23 cellular contexts compared by ENCODE assay signal in genomic region chr5:1088726-1089125, GRCh38. TPM values are rescaled to one million over a fixed set of nuclear protein-coding genes. Genes with fewer than 3 reads are reported as not detected.
DNase-seq lines count a peak whose midpoint lies in the region; ATAC-seq, FAIRE-seq and TF ChIP-seq lines count a peak whose summit lies in the region.
"Had no signal": no experiment of that assay in that cellular context is flagged by ENCODE, and none has a peak within 500 bp of the region (broad histone marks: within the 10 kb centered on the region; RNA-seq: fewer than 3 reads in every experiment).

No MANE protein-coding gene starts in this region.

- no peaks in the 10 kb centered on the region for H3K4me1 Mint-ChIP-seq in stimulated activated effector memory CD8-positive, alpha-beta T cell treated with anti-CD3 and anti-CD28 coated beads, Interleukin-12 subunit alpha, Interleukin-12 subunit beta, amount 100 ng/mL, for 72 hours
- H3K4me1 Mint-ChIP-seq: B cell; CD4-positive, CD25-positive, alpha-beta regulatory T cell; H9 had no signal

- intact Hi-C loops in left ventricle myocardium inferior (cut with micrococcal nuclease): no loop called here
- intact Hi-C loops in heart right ventricle (cut with DNase I): loop anchor here in 1 of 10 donors (2.0 kb wide), 1 partner anchor 20 kb away; no protein-coding TSS in a partner anchor

- no peak overlapping the region for H2AK5ac ChIP-seq in H1 (ENCODE audit: low read depth, low read length)

- no peak for TF ChIP-seq POLR2A in H1 (IDR thresholded peaks at IDR 0.05; ENCODE audit: control extremely low read depth in 1 of 2, low read depth in 2 of 2, low read length in 2 of 2)

- H3K79me2 ChIP-seq in H1 (ENCODE audit: control insufficient read depth in 1 of 2, insufficient read depth in 2 of 2, low read length in 2 of 2): no peaks in the 10 kb centered on the region

- peaks cover 5% of the 10 kb centered on the region for H3K36me3 Mint-ChIP-seq in stimulated activated effector memory CD8-positive, alpha-beta T cell treated with anti-CD3 and anti-CD28 coated beads, Interleukin-12 subunit alpha, Interleukin-12 subunit beta, amount 100 ng/mL, for 72 hours

- no peak overlapping the region for H2BK120ac ChIP-seq in H1 (replicated peaks; ENCODE audit: low read depth, low read length)

- H3K23ac ChIP-seq in H1 (ENCODE audit: insufficient read length): no peak overlapping the region

- no peak overlapping the region for H2BK12ac ChIP-seq in H1 (ENCODE audit: low read depth, low read length)

- POLR2A ChIA-PET in H1 (lab: Charles Lee; ENCODE audit: partially characterized antibody): no interaction called here

- H3K27ac ChIP-seq in left ventricle myocardium inferior (replicated peaks) (peak overlapping the region; percentile 83), heart right ventricle (peak overlapping the region in 3 of 10 donors; percentile 47 to 64 (median 59)), H1 (ENCODE audit: low read depth, low read length) (no peak overlapping the region), liver (ENCODE audit: low read depth in 1 of 2, low read length in 2 of 2) (peak overlapping the region; percentile 33 to 67)
- H3K27ac ChIP-seq: BLaER1, C4-2B, GM23248 had no signal

- FAIRE-seq in H1 (lab: Jason Lieb, UNC): no peak
- FAIRE-seq: GM12878, GM19239 had no signal

- CTCF ChIA-PET in H1 (lab: Charles Lee; ENCODE audit: partially characterized antibody): interaction anchor here (1.4 to 1.7 kb wide), 2 partner anchors 79 to 80 kb away, joined by 3 to 4 read pairs; no protein-coding TSS in a partner anchor

- H3K56ac ChIP-seq in H1 (replicated peaks; ENCODE audit: insufficient read length, low read depth, low read length): no peak overlapping the region

- TF ChIP-seq RAD21 in H1 (IDR thresholded peaks at IDR 0.05 in 1 of 2, conservative IDR thresholded peaks at IDR 0.05 in 1 of 2; ENCODE audit: low read depth in 2 of 2, low read length in 2 of 2) (no peak), liver (IDR thresholded peaks at IDR 0.05) (no peak)

- TF ChIP-seq CTCF in left ventricle myocardium inferior (IDR thresholded peaks at IDR 0.05; ENCODE audit: borderline replicate concordance): no peak
- no peak for TF ChIP-seq CTCF in heart right ventricle (IDR thresholded peaks at IDR 0.05)
- no peak for TF ChIP-seq CTCF in H1 (IDR thresholded peaks at IDR 0.05; ENCODE audit: control extremely low read depth in 1 of 3, insufficient read depth in 1 of 3, low read depth in 1 of 3, low read length in 3 of 3)
- TF ChIP-seq CTCF in liver (IDR thresholded peaks at IDR 0.05; ENCODE audit: low read depth, low read length, missing input control): no peak

- no peak overlapping the region for H3K14ac ChIP-seq in H1 (ENCODE audit: insufficient read length)

- no peak overlapping the region for H3K9ac ChIP-seq in H1 (replicated peaks in 1 of 4; ENCODE audit: extremely low read depth in 1 of 4, low read depth in 3 of 4, low read length in 3 of 4)
- no peak overlapping the region for H3K9ac ChIP-seq in liver (ENCODE audit: low read depth in 1 of 2, low read length in 2 of 2)
- H3K9ac ChIP-seq: BLaER1, GM23248 had no signal

- no peak overlapping the region for H4K91ac ChIP-seq in H1 (replicated peaks; ENCODE audit: insufficient read length, low read length)

- H3K4me2 ChIP-seq in H1 (ENCODE audit: insufficient read depth in 1 of 2, low read depth in 2 of 2, low read length in 2 of 2): no peak overlapping the region
- H3K4me2 ChIP-seq: BLaER1 had no signal

- H3K18ac ChIP-seq in H1 (ENCODE audit: extremely low read depth, low read length): no peak overlapping the region

- H4K5ac ChIP-seq in H1 (ENCODE audit: insufficient read length, low read depth, low read length): no peak overlapping the region

- peak overlapping the region; percentile 35; the same call in 1 of the 2 replicates for H4K8ac ChIP-seq in H1 (ENCODE audit: extremely low read depth, insufficient read depth, low read length)

- WGBS in heart right ventricle, 2 donors: 95 to 96% methylated on average over 30 of the region's 30 CpGs
- 90% methylated on average over 24 of the region's 30 CpGs; no CpG with 5 or more reads in 1 of the 2 experiments for WGBS in H1 (ENCODE audit: extremely low coverage in 1 of 2, insufficient coverage in 1 of 2, insufficient read length in 1 of 2, insufficient replicate concordance in 2 of 2, low coverage in 1 of 2, low lambda C conversion rate in 2 of 2, missing lambda C conversion rate in 1 of 2), 2 experiments
- 95% methylated on average over 30 of the region's 30 CpGs for WGBS in liver

- peaks cover 0 to 9% of the 10 kb centered on the region in 2 experiments for H4K20me1 ChIP-seq in H1 (replicated peaks in 1 of 2; ENCODE audit: control insufficient read depth in 1 of 2, insufficient read depth in 2 of 2, low read length in 2 of 2)

- H3K4me3 ChIP-seq in left ventricle myocardium inferior (no peak overlapping the region), heart right ventricle (no peak overlapping the region), H1 (ENCODE audit: extremely low read depth in 1 of 4, insufficient read depth in 2 of 4, low read depth in 3 of 4, low read length in 4 of 4) (no peak overlapping the region), liver (ENCODE audit: low read depth in 1 of 3, low read length in 3 of 3) (no peak overlapping the region)
- H3K4me3 ChIP-seq: BLaER1, GM12878, GM23248 had no signal

- H3K9me3 Mint-ChIP-seq in stimulated activated effector memory CD8-positive, alpha-beta T cell treated with anti-CD3 and anti-CD28 coated beads, Interleukin-12 subunit alpha, Interleukin-12 subunit beta, amount 100 ng/mL, for 72 hours: no peaks in the 10 kb centered on the region
- H3K9me3 Mint-ChIP-seq: CD4-positive, CD25-positive, alpha-beta regulatory T cell; CD8-positive, alpha-beta T cell; H9 had no signal

- no peak overlapping the region for H3K4me3 Mint-ChIP-seq in stimulated activated effector memory CD8-positive, alpha-beta T cell treated with anti-CD3 and anti-CD28 coated beads, Interleukin-12 subunit alpha, Interleukin-12 subunit beta, amount 100 ng/mL, for 72 hours
- H3K4me3 Mint-ChIP-seq: B cell; CD4-positive, CD25-positive, alpha-beta regulatory T cell; CD8-positive, alpha-beta T cell; H9 had no signal

- H3K23me2 ChIP-seq in H1 (ENCODE audit: low read depth, low read length): no peaks in the 10 kb centered on the region

- H3K79me1 ChIP-seq in H1 (ENCODE audit: low read depth, low read length): peaks cover 3% of the 10 kb centered on the region

- no peak overlapping the region for H2BK20ac ChIP-seq in H1 (ENCODE audit: low read length)

- H3K4me1 ChIP-seq in left ventricle myocardium inferior (peaks cover 48% of the 10 kb centered on the region), heart right ventricle (peaks cover 17 to 51% (median 23%) of the 10 kb centered on the region in 9 donors), H1 (replicated peaks in 1 of 4; ENCODE audit: control insufficient read depth in 3 of 4, insufficient read depth in 4 of 4, low read length in 3 of 4) (no peaks in the 10 kb centered on the region; a peak in 1 of 7 replicates), liver (ENCODE audit: control insufficient read depth in 4 of 4, insufficient read depth in 4 of 4, low read length in 3 of 4) (peaks cover 16 to 37% (median 29%) of the 10 kb centered on the region in 4 donors)
- H3K4me1 ChIP-seq: Caco-2 had no signal

- no peak overlapping the region for H3K4ac ChIP-seq in H1 (replicated peaks; ENCODE audit: insufficient read length, low read depth, low read length)

- ATAC-seq in heart right ventricle (no peak), HG02885 (IDR thresholded peaks at IDR 0.05; ENCODE audit: poor library complexity, unreplicated experiment) (no peak)
- ATAC-seq in stimulated activated effector memory CD8-positive, alpha-beta T cell treated with anti-CD3 and anti-CD28 coated beads, Interleukin-12 subunit alpha, Interleukin-12 subunit beta, amount 100 ng/mL, for 72 hours: no peak
- ATAC-seq: CD8-positive, alpha-beta T cell; GM12878; HCT116 had no signal

- H2AFZ ChIP-seq in H1 (ENCODE audit: low read length): no peak overlapping the region
- H2AFZ ChIP-seq: GM23248 had no signal

- H3K27ac Mint-ChIP-seq in stimulated activated effector memory CD8-positive, alpha-beta T cell treated with anti-CD3 and anti-CD28 coated beads, Interleukin-12 subunit alpha, Interleukin-12 subunit beta, amount 100 ng/mL, for 72 hours: peak overlapping the region; percentile 83
- H3K27ac Mint-ChIP-seq: B cell; CD4-positive, CD25-positive, alpha-beta regulatory T cell; CD8-positive, alpha-beta T cell had no signal

- H3K27me3 ChIP-seq in left ventricle myocardium inferior (ENCODE audit: low read depth): no peaks in the 10 kb centered on the region
- H3K27me3 ChIP-seq in heart right ventricle: no peaks in the 10 kb centered on the region
- no peaks in the 10 kb centered on the region for H3K27me3 ChIP-seq in H1 (replicated peaks in 1 of 4; ENCODE audit: control insufficient read depth in 3 of 4, extremely low read depth in 1 of 4, insufficient read depth in 3 of 4, low read length in 3 of 4)
- H3K27me3 ChIP-seq in liver (ENCODE audit: control insufficient read depth in 4 of 4, insufficient read depth in 4 of 4, low read length in 3 of 4): no peaks in the 10 kb centered on the region
- H3K27me3 ChIP-seq: BLaER1 had no signal

- no peak overlapping the region for H2BK15ac ChIP-seq in H1 (ENCODE audit: low read length)

- H2BK5ac ChIP-seq in H1 (ENCODE audit: low read depth, low read length): no peak overlapping the region

- H3K36me3 ChIP-seq in left ventricle myocardium inferior: peaks cover 82% of the 10 kb centered on the region
- H3K36me3 ChIP-seq in heart right ventricle: peaks cover 0 to 100% (median 51%) of the 10 kb centered on the region in 9 donors
- H3K36me3 ChIP-seq in H1 (ENCODE audit: control insufficient read depth in 2 of 4, insufficient read depth in 4 of 4, low read length in 3 of 4): peaks cover 4 to 52% (median 20%) of the 10 kb centered on the region in 4 experiments; a peak in 5 of 8 replicates
- H3K36me3 ChIP-seq in liver (ENCODE audit: control insufficient read depth in 4 of 4, insufficient read depth in 3 of 4, low read depth in 1 of 4, low read length in 3 of 4): peaks cover 35 to 61% (median 36%) of the 10 kb centered on the region in 4 donors

- DNase-seq in left ventricle myocardium inferior: no peak
- DNase-seq in heart right ventricle: no peak
- DNase-seq in H1 (ENCODE audit: low read depth in 1 of 2, low spot score in 2 of 2): no peak
- no peak for DNase-seq in stimulated activated effector memory CD8-positive, alpha-beta T cell treated with anti-CD3 and anti-CD28 coated beads, Interleukin-12 subunit alpha, Interleukin-12 subunit beta, amount 100 ng/mL, for 72 hours (ENCODE audit: low spot score in 2 of 2)
- no peak for DNase-seq in stimulated activated naive CD4-positive, alpha-beta T cell treated with Interleukin-2 at 50 U/mL for 16 hours (lab: John Stamatoyannopoulos, UW)
- DNase-seq: 8988T; Caco-2; CD4-positive, CD25-positive, alpha-beta regulatory T cell; CD8-positive, alpha-beta T cell; DMS153; DMS79; EL; GDM1; GM23248; H9 had no signal

- no peaks in the 10 kb centered on the region for H3K9me3 ChIP-seq in left ventricle myocardium inferior (replicated peaks)
- no peaks in the 10 kb centered on the region for H3K9me3 ChIP-seq in heart right ventricle
- no peaks in the 10 kb centered on the region for H3K9me3 ChIP-seq in H1 (ENCODE audit: insufficient read depth in 2 of 2, low read depth in 1 of 2, low read length in 1 of 2)
- H3K9me3 ChIP-seq in liver (ENCODE audit: control insufficient read depth in 4 of 4, low read length in 3 of 4): no peaks in the 10 kb centered on the region
- H3K9me3 ChIP-seq: BLaER1, Caco-2 had no signal

- TF ChIP-seq EP300 in H1 (IDR thresholded peaks at IDR 0.05; ENCODE audit: borderline replicate concordance in 1 of 2, low read depth in 2 of 2, low read length in 2 of 2): no peak

RNA-seq across cellular contexts. Expression of gene SLC12A7, which starts 23.1 kb away (rescaled TPM):
- total RNA-seq in left ventricle myocardium inferior (140 TPM), heart right ventricle (100 to 1,000 TPM; 122 to 208 (median 146) TPM), liver (10 to 100 TPM; 27.1 to 64.2 TPM)
- polyA plus RNA-seq in heart right ventricle (100 to 1,000 TPM in 1 of 2 donors, 10 to 100 TPM in 1; 36.3 to 145 TPM), H1 (2011; rRNA removed) (23.5 and 37.5 TPM in 2 replicates), liver (10 to 100 TPM; 12.3 to 30.8 TPM)
- 38.6 and 39.7 TPM in 2 replicates for total RNA-seq in H1 (2021; fragmentation: NEBNext Ultra II Directional; extraction: Animal tissue kit (Norgen Biotek cat#: 25700))
- polyA plus RNA-seq in H1 (2011; cell fraction: cytosol; rRNA removed): 26.4 TPM
- 181 TPM for polyA plus RNA-seq in H1 (2011; cell fraction: nucleus; rRNA removed)
- 27.4 to 47.0 TPM (median 38.9 TPM) in 4 replicates for polyA plus RNA-seq in H1 (2012, experiment 1 of 2)
- 19.5 TPM for polyA plus RNA-seq in H1 (2012, experiment 2 of 2)
- 27.2 TPM for polyA plus RNA-seq in H1 (2013, experiment 1 of 2)
- 24.9 TPM for polyA plus RNA-seq in H1 (2013, experiment 2 of 2)
- polyA minus RNA-seq in H1 (2011; rRNA and poly(A)+ RNA removed): 23.8 and 28.1 TPM in 2 replicates
- 33.8 TPM for polyA minus RNA-seq in H1 (2011; cell fraction: cytosol; rRNA and poly(A)+ RNA removed)
- 44.5 TPM for polyA minus RNA-seq in H1 (2011; cell fraction: nucleus; rRNA and poly(A)+ RNA removed)
